20 cellular contexts compared by ENCODE assay signal in genomic region chr3:98985406-98985805, GRCh38.
A peak's percentile ranks its signal among the peaks of the same experiment; 100 is the strongest.
DNase-seq lines count a peak whose midpoint lies in the region; ATAC-seq, FAIRE-seq and TF ChIP-seq lines count a peak whose summit lies in the region.
"Had no signal": no experiment of that assay in that cellular context is flagged by ENCODE, and none has a peak within 500 bp of the region (broad histone marks: within the 10 kb centered on the region; RNA-seq: fewer than 3 reads in every experiment).

No MANE protein-coding gene starts in this region.

- H4K8ac ChIP-seq in IMR-90 (ENCODE audit: low read depth in 2 of 2, low read length in 2 of 2) (peak overlapping the region in 1 of 2 experiments; percentile 61; a peak in 1 of 4 replicates), trophoblast cell (ENCODE audit: low read depth, low read length) (no peak overlapping the region)

- DNase-seq in IMR-90 (no peak), GM12878 (ENCODE audit: low read depth, low spot score) (no peak), fibroblast of villous mesenchyme (ENCODE audit: low read depth) (peak; percentile 45), trophoblast cell (no peak), right lobe of liver (no peak)
- DNase-seq in CD4-positive, alpha-beta memory T cell: no peak
- no peak for DNase-seq in stimulated activated naive CD8-positive, alpha-beta T cell treated with anti-CD3 and anti-CD28 coated beads, Interleukin-15, Interleukin-2, amounts not matched to agents 100 U/mL and 50 U/mL, for 24 hours
- DNase-seq: activated CD8-positive, alpha-beta T cell treated with anti-CD3 and anti-CD28 coated beads, Interleukin-2, amount 10 ng/mL, durations not matched to agents 7 days and 5 days; activated effector memory CD4-positive, alpha-beta T cell treated with Interleukin-2 at 50 U/mL for 16 hours; C1 segment of cervical spinal cord; effector CD4-positive, alpha-beta T cell; kidney; MM.1S; naive B cell; NCI-H2081; SIG-M5; stimulated activated CD4-positive, alpha-beta T cell treated with anti-CD3 and anti-CD28 coated beads, Interleukin-2, amount 100 ng/mL, for 48 hours; thyroid gland had no signal

- WGBS in IMR-90 (ENCODE audit: extremely low coverage in 2 of 2, insufficient read length in 1 of 2), 2 experiments: no CpG with 5 or more reads among the region's 3 CpGs
- WGBS in GM12878 (ENCODE audit: insufficient coverage, insufficient replicate concordance, low lambda C conversion rate, missing lambda C conversion rate): 68% methylated on average over 3 of the region's 3 CpGs
- WGBS in trophoblast cell (ENCODE audit: extremely low coverage, insufficient coverage, insufficient read length): no CpG with 5 or more reads among the region's 3 CpGs
- WGBS in right lobe of liver (ENCODE audit: insufficient coverage, low coverage, low lambda C conversion rate, missing lambda C conversion rate): 22% methylated on average over 3 of the region's 3 CpGs

- H3K79me1 ChIP-seq in IMR-90 (ENCODE audit: low read depth in 1 of 2, low read length in 2 of 2) (no peaks in the 10 kb centered on the region; a peak in 1 of 4 replicates), trophoblast cell (ENCODE audit: low read length) (no peaks in the 10 kb centered on the region)

- no peaks in the 10 kb centered on the region for H3K36me3 Mint-ChIP-seq in CD4-positive, alpha-beta memory T cell
- H3K36me3 Mint-ChIP-seq: naive B cell had no signal

- no peaks in the 10 kb centered on the region for H4K20me1 ChIP-seq in IMR-90 (ENCODE audit: insufficient read depth, low read length)
- H4K20me1 ChIP-seq in GM12878 (ENCODE audit: control insufficient read depth, insufficient read depth): no peaks in the 10 kb centered on the region

- TF ChIP-seq POLR2A in IMR-90 (IDR thresholded peaks at IDR 0.05; ENCODE audit: low read depth, low read length): no peak
- no peak for TF ChIP-seq POLR2A in GM12878 (IDR thresholded peaks at IDR 0.05; ENCODE audit: low read depth, low read length)
- TF ChIP-seq POLR2A in right lobe of liver (IDR thresholded peaks at IDR 0.05): no peak

- no peak overlapping the region; the same call in 1 of the 2 replicates for H3K27ac ChIP-seq in IMR-90 (ENCODE audit: insufficient read depth, low read length)
- no peak overlapping the region for H3K27ac ChIP-seq in GM12878 (ENCODE audit: control insufficient read depth, insufficient read depth)
- peak overlapping the region; percentile 19 for H3K27ac ChIP-seq in trophoblast cell (ENCODE audit: low read depth, low read length)
- no peak overlapping the region for H3K27ac ChIP-seq in CD4-positive, alpha-beta memory T cell (ENCODE audit: low read depth, low read length)
- no peak overlapping the region for H3K27ac ChIP-seq in right lobe of liver
- H3K27ac ChIP-seq: thyroid gland had no signal

- no peak for FAIRE-seq in GM12878 (lab: Jason Lieb, UNC)
- FAIRE-seq: TTC549 had no signal

- H3K27ac Mint-ChIP-seq in CD4-positive, alpha-beta memory T cell: no peak overlapping the region
- H3K27ac Mint-ChIP-seq: activated CD8-positive, alpha-beta T cell treated with anti-CD3 and anti-CD28 coated beads, Interleukin-2, amount 10 ng/mL, durations not matched to agents 7 days and 5 days; naive B cell had no signal

- H2BK5ac ChIP-seq in IMR-90 (ENCODE audit: low read depth, low read length, poor library complexity, severe bottlenecking) (peak overlapping the region; percentile 6), trophoblast cell (ENCODE audit: low read depth, low read length, poor library complexity) (no peak overlapping the region)

- H3K36me3 ChIP-seq in IMR-90 (ENCODE audit: control insufficient read depth, insufficient read depth, low read length) (no peaks in the 10 kb centered on the region), GM12878 (ENCODE audit: control insufficient read depth in 2 of 2, insufficient read depth in 2 of 2, low read length in 1 of 2) (no peaks in the 10 kb centered on the region), trophoblast cell (ENCODE audit: control insufficient read depth in 1 of 2, insufficient read depth in 2 of 2, low read length in 2 of 2) (no peaks in the 10 kb centered on the region), right lobe of liver (no peaks in the 10 kb centered on the region)
- no peaks in the 10 kb centered on the region for H3K36me3 ChIP-seq in CD4-positive, alpha-beta memory T cell (ENCODE audit: insufficient read depth, low read length)
- H3K36me3 ChIP-seq: thyroid gland had no signal

- H3K4me3 Mint-ChIP-seq in CD4-positive, alpha-beta memory T cell: no peak overlapping the region
- H3K4me3 Mint-ChIP-seq: activated CD8-positive, alpha-beta T cell treated with anti-CD3 and anti-CD28 coated beads, Interleukin-2, amount 10 ng/mL, durations not matched to agents 7 days and 5 days; naive B cell had no signal

- peak; percentile 14 for TF ChIP-seq RAD21 in IMR-90 (IDR thresholded peaks at IDR 0.05; ENCODE audit: low read length)
- peak; percentile 23; the same call in 1 of the 2 replicates for TF ChIP-seq RAD21 in GM12878 (IDR thresholded peaks at IDR 0.05; ENCODE audit: insufficient read depth, low read depth, low read length)

- TF ChIP-seq CTCF in IMR-90 (conservative IDR thresholded peaks at IDR 0.05; ENCODE audit: low read depth, low read length) (peak; percentile 24), GM12878 (IDR thresholded peaks at IDR 0.05 in 2 of 3, conservative IDR thresholded peaks at IDR 0.05 in 1 of 3; ENCODE audit: control insufficient read depth in 2 of 3, extremely low read depth in 1 of 3, insufficient read depth in 1 of 3, low read depth in 3 of 3, low read length in 3 of 3) (peak in 1 of 3 experiments; percentile 21; a peak in 1 of 6 replicates), fibroblast of villous mesenchyme (IDR thresholded peaks at IDR 0.05; ENCODE audit: insufficient read depth, low read depth, low read length) (no peak), right lobe of liver (IDR thresholded peaks at IDR 0.05) (no peak)

- H3K4me3 ChIP-seq in IMR-90 (ENCODE audit: insufficient read depth, low read depth, low read length) (no peak overlapping the region), GM12878 (no peak overlapping the region), fibroblast of villous mesenchyme (ENCODE audit: low read depth, low read length) (no peak overlapping the region), trophoblast cell (ENCODE audit: low read depth, low read length) (no peak overlapping the region), right lobe of liver (no peak overlapping the region)
- no peak overlapping the region for H3K4me3 ChIP-seq in CD4-positive, alpha-beta memory T cell (ENCODE audit: low read length in 2 of 2)
- H3K4me3 ChIP-seq: thyroid gland had no signal

- no peaks in the 10 kb centered on the region for H3K79me2 ChIP-seq in GM12878 (ENCODE audit: control insufficient read depth, insufficient read depth, low read length)
- no peaks in the 10 kb centered on the region for H3K79me2 ChIP-seq in trophoblast cell (ENCODE audit: control insufficient read depth, insufficient read depth, low read length, poor library complexity)

- 0 out of 2 replicates have a peak overlapping the region, but pooled peaks have one; percentile 3 for H3K4ac ChIP-seq in IMR-90 (ENCODE audit: low read depth, low read length)
- no peak overlapping the region for H3K4ac ChIP-seq in trophoblast cell (ENCODE audit: low read depth, low read length)

- intact Hi-C loops in IMR-90 (cut with micrococcal nuclease): no loop called here
- intact Hi-C loops in GM12878 (cut with micrococcal nuclease; ENCODE audit: unreplicated experiment): no loop called here
- intact Hi-C loops in CD4-positive, alpha-beta memory T cell (cut with micrococcal nuclease): no loop called here
- intact Hi-C loops in right lobe of liver (cut with DNase I): no loop called here

- POLR2A ChIA-PET in IMR-90 (lab: Charles Lee; ENCODE audit: unreplicated experiment) (no interaction called here), GM12878 (lab: Charles Lee) (no interaction called here)
- POLR2A ChIA-PET in CD4-positive, alpha-beta memory T cell (lab: Charles Lee; ENCODE audit: partially characterized antibody): no interaction called here

- H3K4me1 ChIP-seq in IMR-90 (ENCODE audit: control insufficient read depth, insufficient read depth, low read length): no peaks in the 10 kb centered on the region; the same call in none of the 2 replicates
- no peaks in the 10 kb centered on the region; the same call in 1 of the 2 replicates for H3K4me1 ChIP-seq in GM12878 (ENCODE audit: control insufficient read depth, insufficient read depth, low read length)
- H3K4me1 ChIP-seq in trophoblast cell (ENCODE audit: control insufficient read depth in 1 of 2, insufficient read depth in 2 of 2, low read length in 2 of 2): no peaks in the 10 kb centered on the region
- no peaks in the 10 kb centered on the region for H3K4me1 ChIP-seq in CD4-positive, alpha-beta memory T cell (ENCODE audit: insufficient read depth, low read length)
- no peaks in the 10 kb centered on the region for H3K4me1 ChIP-seq in right lobe of liver
- H3K4me1 ChIP-seq: thyroid gland had no signal

- H3K56ac ChIP-seq in IMR-90 (ENCODE audit: extremely low read depth, insufficient read depth, low read length): no peak overlapping the region

- H3K14ac ChIP-seq in IMR-90 (replicated peaks; ENCODE audit: low read depth, low read length): no peak overlapping the region; the same call in 1 of the 2 replicates
- no peak overlapping the region for H3K14ac ChIP-seq in trophoblast cell (ENCODE audit: low read length)

- 0 out of 3 replicates have a peak overlapping the region, but pooled peaks have one; percentile 21 for H2BK15ac ChIP-seq in IMR-90 (ENCODE audit: low read depth, low read length)

- ATAC-seq in IMR-90 (ENCODE audit: low read depth): no peak
- no peak for ATAC-seq in GM12878
- no peak for ATAC-seq in right lobe of liver
- ATAC-seq in stimulated activated naive CD8-positive, alpha-beta T cell treated with anti-CD3 and anti-CD28 coated beads, Interleukin-15, Interleukin-2, amounts not matched to agents 100 U/mL and 50 U/mL, for 24 hours: no peak
- ATAC-seq in HG03196 (IDR thresholded peaks at IDR 0.05; ENCODE audit: unreplicated experiment): no peak
- ATAC-seq: activated CD8-positive, alpha-beta T cell treated with anti-CD3 and anti-CD28 coated beads, Interleukin-2, amount 10 ng/mL, durations not matched to agents 7 days and 5 days had no signal

- dilution Hi-C loops in IMR-90 (cut with HindIII; ENCODE audit: low sequenced_read_pairs, unreplicated experiment): no loop called here

- no peak overlapping the region for H4K12ac ChIP-seq in trophoblast cell (ENCODE audit: low read depth, low read length)

- H3K9ac ChIP-seq in IMR-90 (ENCODE audit: low read depth, low read length) (no peak overlapping the region), GM12878 (ENCODE audit: control insufficient read depth, insufficient read depth, low read length) (no peak overlapping the region), trophoblast cell (ENCODE audit: low read length) (no peak overlapping the region)

- no peaks in the 10 kb centered on the region for H3K9me3 Mint-ChIP-seq in CD4-positive, alpha-beta memory T cell

- SMC1A ChIA-PET in GM12878 (lab: Charles Lee; ENCODE audit: uncharacterized antibody, unreplicated experiment): interaction anchor here (0.6 to 1.1 kb wide), 4 partner anchors 9 to 188 kb away, joined by 3 to 6 read pairs (median 3); no protein-coding TSS in a partner anchor

- RAD21 ChIA-PET in GM12878 (lab: Charles Lee; ENCODE audit: unreplicated experiment): no interaction called here

- no peaks in the 10 kb centered on the region for H3K4me1 Mint-ChIP-seq in CD4-positive, alpha-beta memory T cell
- H3K4me1 Mint-ChIP-seq: naive B cell had no signal

- no peak overlapping the region for H2AK9ac ChIP-seq in IMR-90 (replicated peaks; ENCODE audit: low read depth, low read length, poor library complexity)

- H4K91ac ChIP-seq in IMR-90 (ENCODE audit: insufficient read depth, low read depth, low read length) (no peak overlapping the region), trophoblast cell (ENCODE audit: low read depth, low read length) (no peak overlapping the region)

- BruUV-seq in IMR-90 (replicated peaks; lab: Mats Ljungman, UMichigan) (no TSS peak), GM12878 (replicated peaks; lab: Mats Ljungman, UMichigan) (no TSS peak)

- H2AFZ ChIP-seq in IMR-90 (replicated peaks; ENCODE audit: low read length, poor library complexity): no peak overlapping the region
- no peak overlapping the region; the same call in 1 of the 2 replicates for H2AFZ ChIP-seq in GM12878 (ENCODE audit: control insufficient read depth, low read depth, low read length)
- no peak overlapping the region for H2AFZ ChIP-seq in trophoblast cell (ENCODE audit: insufficient read depth, low read length, poor library complexity)

- H3K27me3 ChIP-seq in IMR-90 (ENCODE audit: control insufficient read depth, insufficient read depth, low read length) (no peaks in the 10 kb centered on the region), GM12878 (replicated peaks in 1 of 2; ENCODE audit: control insufficient read depth in 2 of 2, insufficient read depth in 2 of 2, low read length in 1 of 2) (no peaks in the 10 kb centered on the region), trophoblast cell (ENCODE audit: insufficient read depth, low read length) (no peaks in the 10 kb centered on the region), right lobe of liver (no peaks in the 10 kb centered on the region)
- no peaks in the 10 kb centered on the region for H3K27me3 ChIP-seq in CD4-positive, alpha-beta memory T cell (ENCODE audit: insufficient read depth, low read length)
- H3K27me3 ChIP-seq: thyroid gland had no signal

- peak overlapping the region; percentile 20; the same call in 1 of the 2 replicates for H3K4me2 ChIP-seq in IMR-90 (ENCODE audit: low read depth, low read length)
- no peak overlapping the region for H3K4me2 ChIP-seq in GM12878 (ENCODE audit: control insufficient read depth, insufficient read depth)
- H3K4me2 ChIP-seq in trophoblast cell (ENCODE audit: low read length): no peak overlapping the region

- peak overlapping the region; percentile 9 for H3K18ac ChIP-seq in IMR-90 (ENCODE audit: low read depth, low read length)
- no peak overlapping the region for H3K18ac ChIP-seq in trophoblast cell (ENCODE audit: low read length)

- H3K23ac ChIP-seq in IMR-90 (ENCODE audit: low read depth, low read length) (no peak overlapping the region), trophoblast cell (ENCODE audit: low read length) (no peak overlapping the region)

- no peak for TF ChIP-seq EP300 in GM12878 (IDR thresholded peaks at IDR 0.05; ENCODE audit: borderline replicate concordance in 1 of 2, control insufficient read depth in 1 of 2, low read depth in 2 of 2, low read length in 2 of 2)

- H3K9me3 ChIP-seq in IMR-90 (ENCODE audit: control insufficient read depth, insufficient read depth, low read length) (no peaks in the 10 kb centered on the region), GM12878 (replicated peaks; ENCODE audit: control insufficient read depth, insufficient read depth, low read length) (no peaks in the 10 kb centered on the region), trophoblast cell (ENCODE audit: insufficient read depth, low read depth, low read length) (no peaks in the 10 kb centered on the region), right lobe of liver (no peaks in the 10 kb centered on the region)
- no peaks in the 10 kb centered on the region for H3K9me3 ChIP-seq in CD4-positive, alpha-beta memory T cell (ENCODE audit: control insufficient read depth in 1 of 2, low read length in 2 of 2)
- H3K9me3 ChIP-seq: thyroid gland had no signal

- H4K5ac ChIP-seq in IMR-90 (ENCODE audit: low read depth, low read length): peak overlapping the region; percentile 26; the same call in 1 of the 2 replicates

- peak overlapping the region; percentile 57; the same call in 1 of the 2 replicates for H2BK20ac ChIP-seq in IMR-90 (ENCODE audit: low read depth, low read length)

- H3K9me1 ChIP-seq in IMR-90 (ENCODE audit: insufficient read depth, low read length): no peaks in the 10 kb centered on the region

- CTCF ChIA-PET in IMR-90 (lab: Yijun Ruan, JAX): no interaction called here
- CTCF ChIA-PET in GM12878 (lab: Yijun Ruan, JAX): interaction anchor here (1.3 to 2.2 kb wide), 2 partner anchors 8 to 168 kb away, joined by 3 to 6 read pairs; no protein-coding TSS in a partner anchor
- CTCF ChIA-PET in CD4-positive, alpha-beta memory T cell (lab: Charles Lee; ENCODE audit: partially characterized antibody): no interaction called here

- H2BK12ac ChIP-seq in trophoblast cell (ENCODE audit: low read length): no peak overlapping the region

- no peaks in the 10 kb centered on the region for H3K27me3 Mint-ChIP-seq in CD4-positive, alpha-beta memory T cell

- H2BK120ac ChIP-seq in IMR-90 (ENCODE audit: low read depth, low read length): peak overlapping the region; percentile 18; the same call in 1 of the 2 replicates
- no peak overlapping the region for H2BK120ac ChIP-seq in trophoblast cell (ENCODE audit: insufficient read depth, low read length, poor library complexity)

- in situ Hi-C loops in IMR-90 (cut with MboI; ENCODE audit: low sequenced_read_pairs) (no loop called here), GM12878 (cut with MboI) (no loop called here)

- H2AK5ac ChIP-seq in IMR-90 (ENCODE audit: low read depth, low read length) (no peak overlapping the region), trophoblast cell (ENCODE audit: low read length) (no peak overlapping the region)
